11 cellular contexts compared by ENCODE assay signal in the genomic region with DNA sequence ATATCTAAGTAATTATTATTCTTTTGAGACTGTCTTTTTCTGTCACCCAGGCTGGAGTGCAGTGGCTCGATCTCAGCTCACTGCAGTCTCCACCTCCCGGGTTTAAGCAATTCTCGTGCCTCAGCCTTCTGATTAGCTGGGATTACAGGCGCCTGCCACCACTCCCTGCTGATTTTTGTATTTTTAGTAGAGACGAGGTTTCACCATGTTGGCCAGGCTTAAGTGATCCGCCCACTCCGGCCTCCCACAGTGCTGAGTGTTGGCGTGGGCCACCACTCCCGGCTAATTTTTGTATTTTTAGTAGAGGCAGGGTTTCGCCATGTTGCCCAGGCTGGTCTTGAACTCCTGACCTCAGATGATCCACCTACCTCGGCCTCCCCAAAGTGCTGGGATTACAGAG. TPM values are rescaled to one million over a fixed set of nuclear protein-coding genes. Genes with fewer than 3 reads are reported as not detected.
DNase-seq lines count a peak whose midpoint lies in the region; ATAC-seq and TF ChIP-seq lines count a peak whose summit lies in the region.
"Not testable (repeated sequence)": the region's sequence is repeated elsewhere in the genome, so short reads cannot be mapped to it uniquely, and the experiment has no call there.
"Had no signal": no experiment of that assay in that cellular context is flagged by ENCODE, and none has a peak within 500 bp of the region (broad histone marks: within the 10 kb centered on the region; RNA-seq: fewer than 3 reads in every experiment).

No MANE protein-coding gene starts in this region.

- not testable (repeated sequence) for H3K9me3 Mint-ChIP-seq in activated T-helper 1 cell treated with anti-CD3 and anti-CD28 coated beads, Interleukin-12 subunit alpha, Interleukin-12 subunit beta, Interleukin-2, Interleukin-4 antibody, amounts not matched to agents 30 ng/mL and 10 ng/mL and 1 ng/mL, durations not matched to agents 14 hours and 24 hours and 36 hours; MCF 10A (ENCODE audit: unreplicated experiment); naive thymus-derived CD8-positive, alpha-beta T cell; stimulated activated memory B cell treated with anti-CD40 and anti-IgM and Interleukin-4, amounts not matched to agents 10 μg/mL and 1 μg/mL and 100 μg/mL, for 72 hours

- peaks cover 13% of the 10 kb centered on the region; the same call in 1 of the 2 replicates for H3F3A ChIP-seq in PC-9 (ENCODE audit: insufficient read depth, low read depth)

- not testable (repeated sequence) for H3K27ac ChIP-seq in BLaER1; HEK293 (ENCODE audit: extremely low read depth, low read depth, low read length); PC-9
- peak overlapping the region; percentile 78; the same call in 1 of the 2 replicates for H3K27ac ChIP-seq in WERI-Rb-1

- not testable (repeated sequence) for H3K9me2 ChIP-seq in PC-9 (ENCODE audit: insufficient read depth)

- H3K4me2 ChIP-seq in BLaER1 (peak overlapping the region; percentile 87), PC-9 (peak overlapping the region; percentile 82; the same call in 1 of the 2 replicates)

- H2AFZ ChIP-seq in PC-9, result not testable (repeated sequence)

- H3K36me3 Mint-ChIP-seq in activated T-helper 1 cell treated with anti-CD3 and anti-CD28 coated beads, Interleukin-12 subunit alpha, Interleukin-12 subunit beta, Interleukin-2, Interleukin-4 antibody, amounts not matched to agents 30 ng/mL and 10 ng/mL and 1 ng/mL, durations not matched to agents 14 hours and 24 hours and 36 hours (ENCODE audit: low read depth), result peaks cover 24% of the 10 kb centered on the region
- peaks cover 29% of the 10 kb centered on the region for H3K36me3 Mint-ChIP-seq in MCF 10A (ENCODE audit: insufficient read depth, unreplicated experiment)
- peaks cover 0 to 20% (median 2%) of the 10 kb centered on the region in 3 donors for H3K36me3 Mint-ChIP-seq in naive thymus-derived CD8-positive, alpha-beta T cell
- peaks cover 24% of the 10 kb centered on the region for H3K36me3 Mint-ChIP-seq in stimulated activated memory B cell treated with anti-CD40 and anti-IgM and Interleukin-4, amounts not matched to agents 10 μg/mL and 1 μg/mL and 100 μg/mL, for 72 hours

- H3K4me1 ChIP-seq in BLaER1 (peaks cover 74% of the 10 kb centered on the region), PC-9 (replicated peaks; ENCODE audit: insufficient read depth) (peaks cover 28% of the 10 kb centered on the region)
- not testable (repeated sequence) for H3K4me1 ChIP-seq in HEK293 (ENCODE audit: control insufficient read depth, insufficient read depth, low read length)

- intact Hi-C loops in PC-9 (cut with micrococcal nuclease; ENCODE audit: unreplicated experiment), result loop anchor here (10.0 kb wide), 1 partner anchor 51 kb away; a partner anchor contains a TSS
- intact Hi-C loops in activated T-helper 1 cell treated with anti-CD3 and anti-CD28 coated beads, Interleukin-12 subunit alpha, Interleukin-12 subunit beta, Interleukin-2, Interleukin-4 antibody, amounts not matched to agents 30 ng/mL and 10 ng/mL and 1 ng/mL, durations not matched to agents 14 hours and 24 hours and 36 hours (cut with micrococcal nuclease), result loop anchor here (5.0 to 10.0 kb wide), 5 partner anchors 311 to 1629 kb away; a partner anchor contains a TSS
- intact Hi-C loops in MCF 10A (cut with micrococcal nuclease), result not testable (repeated sequence)

- not testable (repeated sequence) for ATAC-seq in naive thymus-derived CD8-positive, alpha-beta T cell; stimulated activated memory B cell treated with anti-CD40 and anti-IgM and Interleukin-4, amounts not matched to agents 10 μg/mL and 1 μg/mL and 100 μg/mL, for 72 hours

- H3K36me3 ChIP-seq in BLaER1 (peaks cover 26% of the 10 kb centered on the region), HEK293 (ENCODE audit: control insufficient read depth in 2 of 2, insufficient read depth in 1 of 2, low read length in 2 of 2) (peaks cover 9 to 26% of the 10 kb centered on the region in 2 experiments; a peak in 2 of 3 replicates), WERI-Rb-1 (peaks cover 40% of the 10 kb centered on the region)
- H3K36me3 ChIP-seq in PC-9 (ENCODE audit: low read depth), result not testable (repeated sequence)

- POLR2A ChIA-PET in HEK293 (lab: Yijun Ruan, JAX), result interaction anchor here (1.0 to 2.0 kb wide), 3 partner anchors 33 to 602 kb away, joined by 3 to 12 read pairs (median 5); a partner anchor contains a TSS
- POLR2A ChIA-PET in PC-9 (lab: Charles Lee; ENCODE audit: unreplicated experiment), result interaction anchor here (0.6 to 0.9 kb wide), 3 partner anchors 16 to 721 kb away, joined by 3 to 4 read pairs (median 3); no protein-coding TSS in a partner anchor
- POLR2A ChIA-PET in MCF 10A (lab: Yijun Ruan, JAX), result interaction anchor here (0.8 to 8.7 kb wide), 8 partner anchors 12 to 496 kb away, joined by 3 to 99 read pairs (median 4); a partner anchor contains a TSS
- POLR2A ChIA-PET in naive thymus-derived CD8-positive, alpha-beta T cell (lab: Charles Lee), result interaction anchor here (0.6 to 4.5 kb wide), 9 partner anchors 18 to 806 kb away, joined by 3 to 42 read pairs (median 6); a partner anchor contains a TSS

- not testable (repeated sequence) for H3K27me3 Mint-ChIP-seq in activated T-helper 1 cell treated with anti-CD3 and anti-CD28 coated beads, Interleukin-12 subunit alpha, Interleukin-12 subunit beta, Interleukin-2, Interleukin-4 antibody, amounts not matched to agents 30 ng/mL and 10 ng/mL and 1 ng/mL, durations not matched to agents 14 hours and 24 hours and 36 hours (ENCODE audit: insufficient read depth); MCF 10A (ENCODE audit: insufficient read depth, unreplicated experiment); naive thymus-derived CD8-positive, alpha-beta T cell; stimulated activated memory B cell treated with anti-CD40 and anti-IgM and Interleukin-4, amounts not matched to agents 10 μg/mL and 1 μg/mL and 100 μg/mL, for 72 hours

- not testable (repeated sequence) for H3K9ac ChIP-seq in BLaER1

- not testable (repeated sequence) for H3K27me3 ChIP-seq in BLaER1; PC-9 (ENCODE audit: insufficient read depth, low read depth); WERI-Rb-1 (ENCODE audit: insufficient read depth, low read depth, severe bottlenecking)

- peaks cover 37% of the 10 kb centered on the region for H3K79me2 ChIP-seq in PC-9 (ENCODE audit: low read depth)

- BruUV-seq in PC-9 (replicated peaks; lab: Mats Ljungman, UMichigan); MCF 10A (replicated peaks; lab: Mats Ljungman, UMichigan): not testable (repeated sequence)

- not testable (repeated sequence) for TF ChIP-seq CTCF in HEK293 (tag by site-specific recombination; IDR thresholded peaks at IDR 0.05); PC-9 (conservative IDR thresholded peaks at IDR 0.05); WERI-Rb-1 (IDR thresholded peaks at IDR 0.05; ENCODE audit: low read depth, low read length); MCF 10A (IDR thresholded peaks at IDR 0.05; ENCODE audit: unreplicated experiment)

- not testable (repeated sequence) for H3K9me3 ChIP-seq in BLaER1; HEK293 (ENCODE audit: control insufficient read depth, insufficient read depth, low read depth, low read length); PC-9 (ENCODE audit: insufficient read depth, low read depth); WERI-Rb-1 (ENCODE audit: severe bottlenecking)

- peak overlapping the region; percentile 18 for H3K27ac Mint-ChIP-seq in activated T-helper 1 cell treated with anti-CD3 and anti-CD28 coated beads, Interleukin-12 subunit alpha, Interleukin-12 subunit beta, Interleukin-2, Interleukin-4 antibody, amounts not matched to agents 30 ng/mL and 10 ng/mL and 1 ng/mL, durations not matched to agents 14 hours and 24 hours and 36 hours
- H3K27ac Mint-ChIP-seq in MCF 10A (ENCODE audit: low read depth, unreplicated experiment), result not testable (repeated sequence)
- peak overlapping the region in 3 of 10 donors; percentile 41 to 89 (median 58) for H3K27ac Mint-ChIP-seq in naive thymus-derived CD8-positive, alpha-beta T cell
- peak overlapping the region; percentile 94 for H3K27ac Mint-ChIP-seq in stimulated activated memory B cell treated with anti-CD40 and anti-IgM and Interleukin-4, amounts not matched to agents 10 μg/mL and 1 μg/mL and 100 μg/mL, for 72 hours

- 0 out of 2 replicates have a peak overlapping the region, but pooled peaks have one; percentile 82 for H3K4me3 ChIP-seq in BLaER1
- H3K4me3 ChIP-seq in HEK293 (ENCODE audit: low read depth, low read length); PC-9; WERI-Rb-1 (ENCODE audit: low read depth, low read length): not testable (repeated sequence)

- not testable (repeated sequence) for H4K20me1 ChIP-seq in BLaER1; PC-9 (ENCODE audit: insufficient read depth)

- H3K4me3 Mint-ChIP-seq in activated T-helper 1 cell treated with anti-CD3 and anti-CD28 coated beads, Interleukin-12 subunit alpha, Interleukin-12 subunit beta, Interleukin-2, Interleukin-4 antibody, amounts not matched to agents 30 ng/mL and 10 ng/mL and 1 ng/mL, durations not matched to agents 14 hours and 24 hours and 36 hours, result peak overlapping the region; percentile 95
- peak overlapping the region; percentile 84 for H3K4me3 Mint-ChIP-seq in MCF 10A (ENCODE audit: unreplicated experiment)
- peak overlapping the region in 8 of 10 donors; percentile 24 to 97 (median 90) for H3K4me3 Mint-ChIP-seq in naive thymus-derived CD8-positive, alpha-beta T cell
- H3K4me3 Mint-ChIP-seq in stimulated activated memory B cell treated with anti-CD40 and anti-IgM and Interleukin-4, amounts not matched to agents 10 μg/mL and 1 μg/mL and 100 μg/mL, for 72 hours, result not testable (repeated sequence)

- not testable (repeated sequence) for DNase-seq in PC-9; WERI-Rb-1; activated T-helper 1 cell treated with anti-CD3 and anti-CD28 coated beads, Interleukin-12 subunit alpha, Interleukin-12 subunit beta, Interleukin-2, Interleukin-4 antibody, amounts not matched to agents 30 ng/mL and 10 ng/mL and 1 ng/mL, durations not matched to agents 14 hours and 24 hours and 36 hours (ENCODE audit: low spot score); MCF 10A (ENCODE audit: unreplicated experiment); naive thymus-derived CD8-positive, alpha-beta T cell

- CTCF ChIA-PET in HEK293 (lab: Yijun Ruan, JAX) (interaction anchor here (0.6 to 1.2 kb wide), 2 partner anchors 20 to 23 kb away, joined by 3 read pairs; no protein-coding TSS in a partner anchor), MCF 10A (lab: Yijun Ruan, JAX) (interaction anchor here (0.6 to 1.0 kb wide), 3 partner anchors 9 to 346 kb away, joined by 3 to 4 read pairs (median 3); no protein-coding TSS in a partner anchor)
- CTCF ChIA-PET in PC-9 (lab: Charles Lee), result not testable (repeated sequence)

- peaks cover 54% of the 10 kb centered on the region for H3K4me1 Mint-ChIP-seq in activated T-helper 1 cell treated with anti-CD3 and anti-CD28 coated beads, Interleukin-12 subunit alpha, Interleukin-12 subunit beta, Interleukin-2, Interleukin-4 antibody, amounts not matched to agents 30 ng/mL and 10 ng/mL and 1 ng/mL, durations not matched to agents 14 hours and 24 hours and 36 hours (ENCODE audit: low read depth)
- peaks cover 17% of the 10 kb centered on the region for H3K4me1 Mint-ChIP-seq in MCF 10A (ENCODE audit: insufficient read depth, unreplicated experiment)
- H3K4me1 Mint-ChIP-seq in naive thymus-derived CD8-positive, alpha-beta T cell, result peaks cover 21 to 76% (median 59%) of the 10 kb centered on the region in 4 donors
- H3K4me1 Mint-ChIP-seq in stimulated activated memory B cell treated with anti-CD40 and anti-IgM and Interleukin-4, amounts not matched to agents 10 μg/mL and 1 μg/mL and 100 μg/mL, for 72 hours, result peaks cover 54% of the 10 kb centered on the region

RNA-seq across cellular contexts. Expression of a gene that starts 0.8 kb away (rescaled TPM):
- total RNA-seq in PC-9 (2021) (22.3 and 26.3 TPM in 2 replicates), MCF 10A (2022) (23.0 and 26.5 TPM in 2 replicates)
- 46.4 and 46.6 TPM in 2 replicates for total RNA-seq in activated T-helper 1 cell treated with anti-CD3 and anti-CD28 coated beads, Interleukin-12 subunit alpha, Interleukin-12 subunit beta, Interleukin-2, Interleukin-4 antibody, amounts not matched to agents 30 ng/mL and 10 ng/mL and 1 ng/mL, durations not matched to agents 14 hours and 24 hours and 36 hours
- total RNA-seq in naive thymus-derived CD8-positive, alpha-beta T cell, result 10 to 100 TPM; 15.8 to 18.7 TPM
- 10 to 100 TPM in 2 of 3 donors, 1 to 10 TPM in 1; 5.2 to 18.0 (median 10.4) TPM for polyA plus RNA-seq in naive thymus-derived CD8-positive, alpha-beta T cell

RNA-seq across cellular contexts. Expression of a gene that starts 1.5 kb away (rescaled TPM):
- total RNA-seq in PC-9 (2021), result 15.7 and 27.2 TPM in 2 replicates
- 71.1 and 75.2 TPM in 2 replicates for total RNA-seq in activated T-helper 1 cell treated with anti-CD3 and anti-CD28 coated beads, Interleukin-12 subunit alpha, Interleukin-12 subunit beta, Interleukin-2, Interleukin-4 antibody, amounts not matched to agents 30 ng/mL and 10 ng/mL and 1 ng/mL, durations not matched to agents 14 hours and 24 hours and 36 hours
- total RNA-seq in MCF 10A (2022), result 3.0 and 6.9 TPM in 2 replicates
- total RNA-seq in naive thymus-derived CD8-positive, alpha-beta T cell, result 10 to 100 TPM in 1 of 2 experiments, 1 to 10 TPM in 1; 8.6 to 12.3 TPM
- polyA plus RNA-seq in naive thymus-derived CD8-positive, alpha-beta T cell, result 1 to 10 TPM; 5.3 to 7.3 (median 5.6) TPM

RNA-seq across cellular contexts. Expression of a gene that starts 24.9 kb away (rescaled TPM):
- total RNA-seq in PC-9 (2021) (10.1 and 14.4 TPM in 2 replicates), MCF 10A (2022) (31.1 and 34.5 TPM in 2 replicates)
- total RNA-seq in activated T-helper 1 cell treated with anti-CD3 and anti-CD28 coated beads, Interleukin-12 subunit alpha, Interleukin-12 subunit beta, Interleukin-2, Interleukin-4 antibody, amounts not matched to agents 30 ng/mL and 10 ng/mL and 1 ng/mL, durations not matched to agents 14 hours and 24 hours and 36 hours, result 22.0 TPM in 2 replicates
- 10 to 100 TPM; 27.7 to 28.9 TPM for total RNA-seq in naive thymus-derived CD8-positive, alpha-beta T cell
- 10 to 100 TPM in 2 of 3 donors, 1 to 10 TPM in 1; 7.7 to 14.1 (median 13.0) TPM for polyA plus RNA-seq in naive thymus-derived CD8-positive, alpha-beta T cell

RNA-seq across cellular contexts. Expression of a gene that starts 25.3 kb away (rescaled TPM):
- total RNA-seq in PC-9 (2021), result 0.46 TPM in 1 of 2 replicates, not detected in the other
- total RNA-seq in activated T-helper 1 cell treated with anti-CD3 and anti-CD28 coated beads, Interleukin-12 subunit alpha, Interleukin-12 subunit beta, Interleukin-2, Interleukin-4 antibody, amounts not matched to agents 30 ng/mL and 10 ng/mL and 1 ng/mL, durations not matched to agents 14 hours and 24 hours and 36 hours, result 0.39 and 0.41 TPM in 2 replicates
- total RNA-seq in MCF 10A (2022), result 0.20 TPM in 1 of 2 replicates, not detected in the other
- under 1 TPM; 0.23 to 0.27 TPM for total RNA-seq in naive thymus-derived CD8-positive, alpha-beta T cell
- 1 to 10 TPM; 2.1 to 4.2 (median 3.5) TPM for polyA plus RNA-seq in naive thymus-derived CD8-positive, alpha-beta T cell
- total RNA-seq: ascending aorta, H4, SJCRH30 had no signal

RNA-seq across cellular contexts. Expression of a gene that starts 33.2 kb away (rescaled TPM):
- total RNA-seq in PC-9 (2021) (612 and 779 TPM in 2 replicates), MCF 10A (2022) (697 and 717 TPM in 2 replicates)
- total RNA-seq in activated T-helper 1 cell treated with anti-CD3 and anti-CD28 coated beads, Interleukin-12 subunit alpha, Interleukin-12 subunit beta, Interleukin-2, Interleukin-4 antibody, amounts not matched to agents 30 ng/mL and 10 ng/mL and 1 ng/mL, durations not matched to agents 14 hours and 24 hours and 36 hours, result 531 and 540 TPM in 2 replicates
- 100 to 1,000 TPM; 549 to 584 TPM for total RNA-seq in naive thymus-derived CD8-positive, alpha-beta T cell
- 1,000 to 10,000 TPM; 1,905 to 2,412 (median 2,207) TPM for polyA plus RNA-seq in naive thymus-derived CD8-positive, alpha-beta T cell
